In genomic region chr4:186765138-186765537, GRCh38 we compare ENCODE assay signal across 13 cellular contexts. TPM values are rescaled to one million over a fixed set of nuclear protein-coding genes. Genes with fewer than 3 reads are reported as not detected.
A peak's percentile ranks its signal among the peaks of the same experiment; 100 is the strongest.
DNase-seq lines count a peak whose midpoint lies in the region; ATAC-seq, FAIRE-seq and TF ChIP-seq lines count a peak whose summit lies in the region.
"Had no signal": no experiment of that assay in that cellular context is flagged by ENCODE, and none has a peak within 500 bp of the region (broad histone marks: within the 10 kb centered on the region; RNA-seq: fewer than 3 reads in every experiment).

No MANE protein-coding gene starts in this region.

- WGBS in mammary epithelial cell (ENCODE audit: low coverage, missing lambda C conversion rate), result 0% methylated on average over 8 of the region's 9 CpGs

- H3K36me3 ChIP-seq in mammary epithelial cell (ENCODE audit: insufficient read depth, low read length), result no peaks in the 10 kb centered on the region
- H3K36me3 ChIP-seq: prostate gland had no signal

- H3K27me3 ChIP-seq in mammary epithelial cell (ENCODE audit: insufficient read depth, low read length), result no peaks in the 10 kb centered on the region

- H3K9me3 Mint-ChIP-seq in Calu3 (ENCODE audit: low read depth, unreplicated experiment), result no peaks in the 10 kb centered on the region
- peaks cover 4 to 39% (median 19%) of the 10 kb centered on the region in 6 donors for H3K9me3 Mint-ChIP-seq in immature natural killer cell

- no peak for FAIRE-seq in GM12892 (lab: Jason Lieb, UNC)
- FAIRE-seq: GM19239 had no signal

- CTCF ChIA-PET in Calu3 (lab: Charles Lee), result interaction anchor here (0.6 to 1.7 kb wide), 7 partner anchors 16 to 172 kb away, joined by 3 to 7 read pairs (median 4); no protein-coding TSS in a partner anchor
- CTCF ChIA-PET in mammary epithelial cell (lab: Charles Lee; ENCODE audit: low non-redundant PET), result interaction anchor here (0.6 kb wide), 2 partner anchors 42 to 512 kb away, joined by 4 to 7 read pairs; no protein-coding TSS in a partner anchor

- intact Hi-C loops in Calu3 (cut with micrococcal nuclease; ENCODE audit: unreplicated experiment), result loop anchor here (1.0 to 2.0 kb wide), 3 partner anchors 36 to 172 kb away; no protein-coding TSS in a partner anchor
- intact Hi-C loops in mammary epithelial cell (cut with micrococcal nuclease), result loop anchor here (1.0 to 5.0 kb wide), 2 partner anchors 37 to 122 kb away; no protein-coding TSS in a partner anchor

- H3K4me2 ChIP-seq in mammary epithelial cell (ENCODE audit: insufficient read depth, low read depth, low read length), result peak overlapping the region; percentile 75

- H3K27ac Mint-ChIP-seq in Calu3 (ENCODE audit: unreplicated experiment) (peak overlapping the region; percentile 89), immature natural killer cell (no peak overlapping the region)

- H3K4me1 Mint-ChIP-seq in Calu3 (ENCODE audit: low read depth, unreplicated experiment), result peaks cover 21% of the 10 kb centered on the region
- no peaks in the 10 kb centered on the region for H3K4me1 Mint-ChIP-seq in immature natural killer cell

- H3K4me1 ChIP-seq in mammary epithelial cell (ENCODE audit: insufficient read depth, low read length), result peaks cover 28% of the 10 kb centered on the region
- H3K4me1 ChIP-seq: prostate gland had no signal

- dilution Hi-C loops in mammary epithelial cell (cut with HindIII; ENCODE audit: low sequenced_read_pairs), result no loop called here

- no peaks in the 10 kb centered on the region for H3K9me3 ChIP-seq in mammary epithelial cell (replicated peaks; ENCODE audit: insufficient read depth, low read length)
- H3K9me3 ChIP-seq: prostate gland had no signal

- peak overlapping the region; percentile 6 for H2AFZ ChIP-seq in mammary epithelial cell (ENCODE audit: low read depth, low read length)

- no peaks in the 10 kb centered on the region for H3K79me2 ChIP-seq in mammary epithelial cell (ENCODE audit: insufficient read depth, low read length)

- H3K4me3 Mint-ChIP-seq in Calu3 (ENCODE audit: low read depth, unreplicated experiment) (peak overlapping the region; percentile 46), immature natural killer cell (no peak overlapping the region)

- TF ChIP-seq POLR2A in GM12892 (IDR thresholded peaks at IDR 0.05; ENCODE audit: low read depth, low read length), result no peak

- ATAC-seq in HG02798 (IDR thresholded peaks at IDR 0.05; ENCODE audit: poor library complexity, unreplicated experiment), result no peak

- peak overlapping the region in 2 of 3 experiments; percentile 6 to 25 for H3K4me3 ChIP-seq in mammary epithelial cell (replicated peaks in 1 of 3; ENCODE audit: insufficient read depth in 1 of 3, low read depth in 2 of 3, low read length in 3 of 3)
- H3K4me3 ChIP-seq: prostate gland had no signal

- in situ Hi-C loops in mammary epithelial cell (cut with MboI; ENCODE audit: low sequenced_read_pairs in 2 of 2), result no loop called here

- H4K20me1 ChIP-seq in mammary epithelial cell (ENCODE audit: insufficient read depth, low read length), result no peaks in the 10 kb centered on the region

- H3K36me3 Mint-ChIP-seq in Calu3 (ENCODE audit: insufficient read depth, unreplicated experiment) (peaks cover 12% of the 10 kb centered on the region), immature natural killer cell (no peaks in the 10 kb centered on the region)

- TF ChIP-seq CTCF in Calu3 (IDR thresholded peaks at IDR 0.05; ENCODE audit: unreplicated experiment) (no peak), mammary epithelial cell (conservative IDR thresholded peaks at IDR 0.05 in 1 of 2, IDR thresholded peaks at IDR 0.05 in 1 of 2; ENCODE audit: extremely low read depth in 1 of 2, insufficient read depth in 1 of 2, low read depth in 1 of 2, low read length in 2 of 2) (no peak)

- BruUV-seq in Calu3 (replicated peaks; lab: Mats Ljungman, UMichigan), result no TSS peak
- BruUV-seq in mammary epithelial cell (replicated peaks; lab: Mats Ljungman, UMichigan), result no TSS peak

- H3K27ac ChIP-seq in mammary epithelial cell (ENCODE audit: insufficient read depth, low read depth, low read length), result peak overlapping the region; percentile 91
- H3K27ac ChIP-seq: prostate gland had no signal

- H3K27me3 Mint-ChIP-seq in Calu3 (ENCODE audit: unreplicated experiment) (no peaks in the 10 kb centered on the region), immature natural killer cell (ENCODE audit: low read depth in 3 of 3) (peaks cover 0 to 6% (median 4%) of the 10 kb centered on the region in 3 donors)

- peak overlapping the region; percentile 56 for H3K9ac ChIP-seq in mammary epithelial cell (ENCODE audit: insufficient read depth, low read length)

- peak; percentile 75 for DNase-seq in Calu3
- peak; percentile 93 for DNase-seq in M059J (ENCODE audit: low read depth)
- peak; percentile 95 for DNase-seq in mammary epithelial cell
- peak; percentile 64 for DNase-seq in mucosa of gallbladder (ENCODE audit: low spot score)
- no peak for DNase-seq in GM12892 (ENCODE audit: insufficient read length)
- DNase-seq in inferior parietal cortex (ENCODE audit: extremely low spot score), result no peak
- DNase-seq in immature natural killer cell, result no peak
- DNase-seq: activated CD8-positive, alpha-beta memory T cell treated with anti-CD3 and anti-CD28 coated beads, Interleukin-2, amount 50 U/mL, for 4 hours; cerebellar nuclear complex; SIG-M5 had no signal

RNA-seq across cellular contexts. Expression of gene FAT1, which starts 41.5 kb away (rescaled TPM):
- total RNA-seq in Calu3 (2022), result 197 and 210 TPM in 2 replicates
- 67.0 and 112 TPM in 2 replicates for total RNA-seq in M059J (2014; rRNA removed; shearing (Covaris generic))
- total RNA-seq in mammary epithelial cell, result 1,000 to 10,000 TPM in 1 of 2 donors, 100 to 1,000 TPM in 1; 773 to 1,267 TPM
- polyA plus RNA-seq in mammary epithelial cell, result 307 TPM
- polyA minus RNA-seq in mammary epithelial cell, result 1,946 TPM
- 172 TPM for total RNA-seq in mucosa of gallbladder
- 0.02 TPM for polyA plus RNA-seq in GM12892 (2012; ENCODE audit: missing spikeins)
- not detected for polyA plus RNA-seq in immature natural killer cell

Comparison
In these comparisons a context has a peak if more than half of its experiments do, and no peak if none do; other contexts are left out.
1. DNase-seq: peak in Calu3 (single experiment), M059J (single experiment), mammary epithelial cell (single experiment) and mucosa of gallbladder (single experiment); none in GM12892 (single experiment), inferior parietal cortex (single experiment) and immature natural killer cell (0 of 3).